12 cellular contexts compared by ENCODE assay signal in genomic region chr5:39506216-39506615, GRCh38.
"Had no signal": no experiment of that assay in that cellular context is flagged by ENCODE, and none has a peak within 500 bp of the region (broad histone marks: within the 10 kb centered on the region; RNA-seq: fewer than 3 reads in every experiment).

No MANE protein-coding gene starts in this region.

- H3K36me3 ChIP-seq: esophagus muscularis mucosa had no signal

- H3K4me3 ChIP-seq: esophagus muscularis mucosa, SK-N-MC had no signal

- H3K27me3 ChIP-seq: esophagus muscularis mucosa had no signal

- H3K27ac ChIP-seq: SK-N-MC had no signal

- H3K9me3 ChIP-seq: esophagus muscularis mucosa had no signal

- DNase-seq: activated B cell treated with CpG ODN at 0.5 μM for 24 hours; activated CD4-positive, alpha-beta memory T cell treated with anti-CD3 and anti-CD28 coated beads for 36 hours; activated CD4-positive, alpha-beta T cell treated with anti-CD3 and anti-CD28 coated beads for 4 hours; activated T-cell treated with anti-CD3 and anti-CD28 coated beads for 4 hours; effector CD8-positive, alpha-beta T cell; foreskin fibroblast; kidney glomerular epithelial cell; mesendoderm; stimulated activated CD4-positive, alpha-beta T cell treated with anti-CD3 and anti-CD28 coated beads, Interleukin-2, amount 100 ng/mL, for 24 hours; stimulated activated naive CD8-positive, alpha-beta T cell treated with anti-CD3 and anti-CD28 coated beads, Interleukin-15, amount 100 ng/mL, for 72 hours had no signal

- ATAC-seq: stimulated activated naive CD8-positive, alpha-beta T cell treated with anti-CD3 and anti-CD28 coated beads, Interleukin-15, amount 100 ng/mL, for 72 hours had no signal
